In genomic region chr3:24264011-24264410, GRCh38 we compare ENCODE assay signal across 13 cellular contexts.
"Had no signal": no experiment of that assay in that cellular context is flagged by ENCODE, and none has a peak within 500 bp of the region (broad histone marks: within the 10 kb centered on the region; RNA-seq: fewer than 3 reads in every experiment).

No MANE protein-coding gene starts in this region.

- H3K36me3 ChIP-seq: SJSA1 had no signal

- H3K4me3 ChIP-seq: SJSA1, SK-N-MC had no signal

- DNase-seq: NCI-H1092 treated with DMSO at 0.1 percent for 48 hours, NCI-H1436, NCI-H187, NCI-H2081 treated with DMSO at 0.1 percent for 48 hours, NCI-H226, NCI-H510A, NCI-H524 treated with DMSO at 0.1 percent for 48 hours, NCI-H774, Right ventricle myocardium superior, SIG-M5 had no signal

- H3K9me3 ChIP-seq: SJSA1 had no signal

- H3K27ac ChIP-seq: KMS-11, SJSA1, SK-N-MC had no signal

- H3K27me3 ChIP-seq: SJSA1 had no signal
